ENCODE assay signal across 16 cellular contexts in the genomic region with DNA sequence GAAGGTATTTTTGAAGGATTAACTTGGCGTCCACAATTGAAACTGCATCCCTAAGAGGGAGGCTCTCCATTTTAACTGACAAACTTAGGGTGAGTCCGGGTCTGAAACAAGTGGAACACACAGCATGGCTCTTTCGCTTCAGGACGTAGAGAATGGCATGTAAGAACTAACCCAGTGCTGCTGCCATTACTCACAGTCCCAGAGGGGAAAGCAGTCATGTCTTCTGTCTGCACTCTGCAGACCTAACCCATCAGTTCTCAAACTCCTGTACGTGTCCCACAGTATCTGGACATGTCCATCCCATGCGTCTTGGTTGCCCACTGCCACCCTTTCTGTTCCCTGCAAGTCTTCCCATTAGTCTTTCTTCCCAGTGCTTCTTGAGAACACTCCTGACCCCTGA. TPM values are rescaled to one million over a fixed set of nuclear protein-coding genes. Genes with fewer than 3 reads are reported as not detected.
DNase-seq lines count a peak whose midpoint lies in the region; ATAC-seq and TF ChIP-seq lines count a peak whose summit lies in the region.
"Had no signal": no experiment of that assay in that cellular context is flagged by ENCODE, and none has a peak within 500 bp of the region (broad histone marks: within the 10 kb centered on the region; RNA-seq: fewer than 3 reads in every experiment).

No MANE protein-coding gene starts in this region.

- H3K4me1 ChIP-seq in right cardiac atrium (ENCODE audit: control insufficient read depth, insufficient read depth, low read length): no peaks in the 10 kb centered on the region
- peaks cover 18% of the 10 kb centered on the region for H3K4me1 ChIP-seq in mucosa of descending colon (ENCODE audit: low read depth)

- H3K9me3 ChIP-seq in right cardiac atrium (ENCODE audit: control insufficient read depth, low read length) (no peaks in the 10 kb centered on the region), mucosa of descending colon (no peaks in the 10 kb centered on the region)

- H3K4me3 ChIP-seq in right cardiac atrium (ENCODE audit: low read length) (peak overlapping the region; percentile 31), mucosa of descending colon (peak overlapping the region; percentile 31)

- H3K27ac ChIP-seq in right cardiac atrium (ENCODE audit: low read length) (peak overlapping the region; percentile 56), caudate nucleus (ENCODE audit: low read depth, low read length) (peak overlapping the region; percentile 52)

- no peak for TF ChIP-seq CTCF in mucosa of descending colon (IDR thresholded peaks at IDR 0.05)

- no peaks in the 10 kb centered on the region for H3K36me3 ChIP-seq in mucosa of descending colon (ENCODE audit: low read depth)

- ATAC-seq in right cardiac atrium (peak in 1 of 2 donors; percentile 36), Right ventricle myocardium superior (ENCODE audit: poor library complexity) (no peak), mucosa of descending colon (peak; percentile 5), HG02763 (IDR thresholded peaks at IDR 0.05; ENCODE audit: unreplicated experiment) (no peak)
- ATAC-seq: stimulated activated naive CD8-positive, alpha-beta T cell treated with anti-CD3 and anti-CD28 coated beads, Interleukin-15, amount 100 ng/mL, for 72 hours had no signal

- intact Hi-C loops in right cardiac atrium (cut with DNase I): no loop called here
- intact Hi-C loops in Right ventricle myocardium superior (cut with DNase I): no loop called here
- intact Hi-C loops in mucosa of descending colon (cut with DNase I, micrococcal nuclease): no loop called here

- H3K27me3 ChIP-seq in right cardiac atrium (ENCODE audit: control insufficient read depth, insufficient read depth): no peaks in the 10 kb centered on the region

- no peak for DNase-seq in right cardiac atrium
- no peak for DNase-seq in Right ventricle myocardium superior
- DNase-seq in caudate nucleus (lab: John Stamatoyannopoulos, UW): no peak
- no peak for DNase-seq in mucosa of descending colon
- DNase-seq in NCI-H1105 (lab: John Stamatoyannopoulos, UW): no peak
- DNase-seq in NOMO-1 treated with dmso at 0.1 percent for 144 hours (lab: John Stamatoyannopoulos, UW; ENCODE audit: unreplicated experiment): no peak
- no peak for DNase-seq in NCI-H2171 treated with DMSO at 0.1 percent for 48 hours (lab: John Stamatoyannopoulos, UW)
- DNase-seq: activated CD4-positive, alpha-beta T cell treated with anti-CD3 and anti-CD28 coated beads for 1 hour; aorta; NCI-H2081 treated with DMSO at 0.1 percent for 48 hours; posterior cingulate gyrus; stimulated activated CD4-positive, alpha-beta T cell treated with anti-CD3 and anti-CD28 coated beads, Interleukin-12 subunit alpha, Interleukin-12 subunit beta, amount 100 ng/mL, for 4 hours; stimulated activated naive CD8-positive, alpha-beta T cell treated with anti-CD3 and anti-CD28 coated beads, Interleukin-15, amount 100 ng/mL, for 72 hours had no signal

- 78% methylated on average over 6 of the region's 6 CpGs for WGBS in right cardiac atrium

RNA-seq across cellular contexts. Expression of a gene that starts 0.6 kb away (rescaled TPM):
- 1 to 10 TPM; 2.4 to 5.0 (median 3.2) TPM for total RNA-seq in right cardiac atrium
- polyA plus RNA-seq in right cardiac atrium: 2.5 TPM
- 2.8 TPM for total RNA-seq in Right ventricle myocardium superior
- total RNA-seq in mucosa of descending colon: 100 to 1,000 TPM in 2 of 3 donors, 10 to 100 TPM in 1; 90.2 to 363 (median 336) TPM
- total RNA-seq: fibroblast of lung, kidney epithelial cell had no signal
- polyA plus RNA-seq: fibroblast of lung had no signal

RNA-seq across cellular contexts. Expression of a gene that starts 57.3 kb away (rescaled TPM):
- 1 to 10 TPM; 4.0 to 5.8 (median 5.5) TPM for total RNA-seq in right cardiac atrium
- 4.2 TPM for polyA plus RNA-seq in right cardiac atrium
- total RNA-seq in Right ventricle myocardium superior: 6.1 TPM
- total RNA-seq in mucosa of descending colon: 10 to 100 TPM in 1 of 3 donors, 1 to 10 TPM in 2; 3.7 to 11.1 (median 4.3) TPM

Comparison
In these comparisons a context has a peak if more than half of its experiments do, and no peak if none do; other contexts are left out.
1. RNA of a gene that starts 0.6 kb away (total RNA-seq): 90.2 to 363 TPM in mucosa of descending colon; 2.4 to 5.0 TPM in right cardiac atrium and 2.8 TPM in Right ventricle myocardium superior (single experiment); every median in the first group is over 10 times any median in the second.